In the genomic region with DNA sequence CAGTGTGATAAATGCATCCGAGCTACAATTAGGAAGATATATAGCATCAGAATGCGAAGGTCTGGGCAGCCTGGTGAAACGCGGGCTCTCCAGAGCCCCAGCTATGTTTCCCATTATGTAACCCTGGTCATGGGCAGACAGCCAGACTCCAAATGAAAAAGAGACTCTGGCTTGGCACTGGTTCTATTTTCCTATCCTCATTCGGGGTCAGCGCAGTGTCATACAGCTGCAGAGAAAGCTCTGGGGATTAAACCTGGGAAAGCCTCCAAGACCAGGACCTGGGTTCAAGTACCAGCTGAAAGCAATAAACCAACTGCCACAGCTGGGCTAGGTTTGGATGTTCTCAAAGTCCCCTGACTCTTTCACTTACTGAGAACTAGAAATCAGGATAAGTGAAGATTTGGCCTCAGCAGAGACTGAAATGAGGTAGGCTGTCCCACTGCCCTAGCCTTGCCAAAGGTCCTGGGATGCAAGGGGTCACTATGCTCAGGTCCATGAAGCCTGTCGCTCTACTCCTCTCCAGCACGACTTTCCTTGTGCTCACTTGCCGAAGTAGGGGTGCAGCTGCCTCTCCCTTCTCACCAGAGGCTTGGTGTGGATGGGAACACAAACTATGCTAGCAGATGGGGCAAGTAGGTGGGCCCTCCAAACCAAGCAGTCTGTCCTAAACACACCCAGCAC, we compare ENCODE assay signal across 7 cellular contexts.
DNase-seq lines count a peak whose midpoint lies in the region; ATAC-seq and TF ChIP-seq lines count a peak whose summit lies in the region.

No MANE protein-coding gene starts in this region.

- peaks cover 44 to 45% of the 10 kb centered on the region in 2 donors for H3K4me1 ChIP-seq in lung (ENCODE audit: control insufficient read depth in 2 of 2, insufficient read depth in 2 of 2, low read length in 2 of 2)

- peaks cover 0 to 1% of the 10 kb centered on the region in 2 donors for H3K36me3 ChIP-seq in lung (ENCODE audit: control insufficient read depth in 2 of 2, insufficient read depth in 2 of 2, low read length in 2 of 2)

- H3K4me3 ChIP-seq in choroid plexus epithelial cell (ENCODE audit: low read depth, low read length) = no peak overlapping the region
- no peak overlapping the region for H3K4me3 ChIP-seq in lung

- DNase-seq in NCI-H2029 (lab: John Stamatoyannopoulos, UW) (peak; percentile 85), choroid plexus epithelial cell (ENCODE audit: low read depth) (peak; percentile 99), lung (ENCODE audit: low spot score) (peak; percentile 77), ureter (ENCODE audit: low spot score) (peak; percentile 90), foreskin melanocyte (no peak), DMS53 treated with DMSO at 0.1 percent for 48 hours (lab: John Stamatoyannopoulos, UW; ENCODE audit: unreplicated experiment) (no peak), LoVo (ENCODE audit: low spot score) (no peak)

- no peaks in the 10 kb centered on the region for H3K27me3 ChIP-seq in lung (ENCODE audit: control insufficient read depth, insufficient read depth)

- peaks cover 0 to 3% of the 10 kb centered on the region in 2 donors for H3K9me3 ChIP-seq in lung (ENCODE audit: control insufficient read depth in 2 of 2, insufficient read depth in 1 of 2, low read length in 1 of 2)

- no peak for ATAC-seq in lung (ENCODE audit: insufficient read depth, low FRiP score)

- 32 to 34% methylated on average over 9 of the region's 9 CpGs for whole genome bisulfite sequencing in lung, 2 donors

- TF ChIP-seq CTCF in choroid plexus epithelial cell (conservative IDR thresholded peaks at IDR 0.05; ENCODE audit: low read depth, low read length) = no peak
- no peak for TF ChIP-seq CTCF in lung (IDR thresholded peaks at IDR 0.05; ENCODE audit: control extremely low read depth, extremely low read depth)

- H3K27ac ChIP-seq in lung (ENCODE audit: low read depth in 1 of 2, low read length in 1 of 2) = peak overlapping the region; percentile 56 to 90

Comparison
In these comparisons a context has a peak if more than half of its experiments do, and no peak if none do; other contexts are left out.
1. DNase-seq: peak in NCI-H2029 (single experiment), choroid plexus epithelial cell (single experiment), lung (single experiment) and ureter (single experiment); none in foreskin melanocyte (single experiment), DMS53 treated with DMSO at 0.1 percent for 48 hours (single experiment) and LoVo (single experiment).